Comparison of ENCODE assay signal across 8 cellular contexts in genomic region chr13:39616087-39616694, GRCh38. TPM values are rescaled to one million over a fixed set of nuclear protein-coding genes. Genes with fewer than 3 reads are reported as not detected.
DNase-seq lines count a peak whose midpoint lies in the region; ATAC-seq and TF ChIP-seq lines count a peak whose summit lies in the region.

No MANE protein-coding gene starts in this region.

- ATAC-seq in T-cell (replicated peaks in 1 of 4): peak; percentile 70 to 75 (median 74)

- H3K36me3 Mint-ChIP-seq in HFFc6 (ENCODE audit: low read depth): no peaks in the 10 kb centered on the region
- no peaks in the 10 kb centered on the region for H3K36me3 Mint-ChIP-seq in T-cell

- DNase-seq in DMS79 treated with DMSO at 0.1 percent for 48 hours (lab: John Stamatoyannopoulos, UW) (peak; percentile 62), DMS79 (lab: John Stamatoyannopoulos, UW) (no peak), HFFc6 (peak; percentile 58), NCI-H2029 treated with DMSO at 0.1 percent for 48 hours (lab: John Stamatoyannopoulos, UW) (peak; percentile 21), T-cell (peak in 22 of 34 experiments; percentile 7 to 40 (median 23)), lung microvascular endothelial cell (ENCODE audit: low read depth in 2 of 2) (peak; percentile 69 to 84), suprapubic skin (ENCODE audit: low spot score in 2 of 2) (no peak)
- peak; percentile 22 for DNase-seq in effector CD4-positive, alpha-beta T cell

- no peaks in the 10 kb centered on the region for H3K9me3 ChIP-seq in suprapubic skin

- H3K27ac Mint-ChIP-seq in HFFc6 (no peak overlapping the region), T-cell (no peak overlapping the region)

- H3K27ac ChIP-seq in suprapubic skin: no peak overlapping the region

- POLR2A ChIA-PET in T-cell (lab: Charles Lee): interaction anchor here in 1 of 2 donors (0.6 kb wide), 1 partner anchor 666 kb away, joined by 6 read pairs; no protein-coding TSS in a partner anchor

- H3K36me3 ChIP-seq in suprapubic skin: no peaks in the 10 kb centered on the region

- H3K4me1 ChIP-seq in suprapubic skin: no peaks in the 10 kb centered on the region

- no peak overlapping the region for H3K4me3 ChIP-seq in suprapubic skin

- peaks cover 17% of the 10 kb centered on the region for H3K27me3 Mint-ChIP-seq in HFFc6 (ENCODE audit: insufficient read depth)
- peaks cover 8 to 12% of the 10 kb centered on the region in 2 donors for H3K27me3 Mint-ChIP-seq in T-cell

- TF ChIP-seq POLR2A in suprapubic skin (IDR thresholded peaks at IDR 0.05): no peak

- no peak for TF ChIP-seq EP300 in suprapubic skin (IDR thresholded peaks at IDR 0.05)

- H3K9me3 Mint-ChIP-seq in HFFc6: no peaks in the 10 kb centered on the region
- no peaks in the 10 kb centered on the region for H3K9me3 Mint-ChIP-seq in T-cell

- CTCF ChIA-PET in T-cell (lab: Charles Lee): interaction anchor here (0.5 to 1.5 kb wide), 17 partner anchors 9 to 858 kb away, joined by 3 to 20 read pairs (median 4); no protein-coding TSS in a partner anchor

- H3K4me3 Mint-ChIP-seq in HFFc6 (no peak overlapping the region), T-cell (no peak overlapping the region)

- H3K4me1 Mint-ChIP-seq in HFFc6 (ENCODE audit: low read depth): no peaks in the 10 kb centered on the region
- no peaks in the 10 kb centered on the region for H3K4me1 Mint-ChIP-seq in T-cell

- 30% methylated on average over 10 of the region's 10 CpGs for WGBS in suprapubic skin

- peak; percentile 90 for TF ChIP-seq CTCF in HFFc6 (IDR thresholded peaks at IDR 0.05)
- TF ChIP-seq CTCF in suprapubic skin (IDR thresholded peaks at IDR 0.05): peak; percentile 52 to 83

- no peaks in the 10 kb centered on the region for H3K27me3 ChIP-seq in suprapubic skin

RNA-seq across cellular contexts. Expression of gene LHFPL6, which starts 13.2 kb away (rescaled TPM):
- 10 to 100 TPM; 57.5 to 75.3 (median 61.4) TPM for total RNA-seq in HFFc6 (2021; fragmentation: NEBNext Ultra II Directional; extraction: Animal tissue kit (Norgen Biotek cat#: 25700))
- under 1 TPM in 4 of 5 donors, not detected in 1; 0.16 to 0.46 (median 0.21) TPM for total RNA-seq in T-cell
- 26.4 and 72.6 TPM in 2 replicates for total RNA-seq in lung microvascular endothelial cell
- 10 to 100 TPM; 10.6 to 21.0 (median 15.6) TPM for total RNA-seq in suprapubic skin

RNA-seq across cellular contexts. Expression of gene COG6, which starts 39.3 kb away (rescaled TPM):
- total RNA-seq in HFFc6 (2021; fragmentation: NEBNext Ultra II Directional; extraction: Animal tissue kit (Norgen Biotek cat#: 25700)): 10 to 100 TPM; 43.1 to 56.0 (median 47.2) TPM
- total RNA-seq in T-cell (10 to 100 TPM; 28.4 to 31.7 (median 30.7) TPM), lung microvascular endothelial cell (12.0 and 13.9 TPM in 2 replicates), suprapubic skin (10 to 100 TPM; 14.8 to 28.2 (median 22.9) TPM)

Comparison
In these comparisons a context has a peak if more than half of its experiments do, and no peak if none do; other contexts are left out.
1. DNase-seq: peak in DMS79 treated with DMSO at 0.1 percent for 48 hours (single experiment), HFFc6 (single experiment), NCI-H2029 treated with DMSO at 0.1 percent for 48 hours (single experiment), T-cell (22 of 34), effector CD4-positive, alpha-beta T cell (single experiment) and lung microvascular endothelial cell (2 of 2); none in DMS79 (single experiment) and suprapubic skin (0 of 2).
2. RNA of gene LHFPL6, which starts 13.2 kb away (total RNA-seq): 26.4 to 72.6 TPM in lung microvascular endothelial cell, 57.5 to 75.3 TPM in HFFc6 and 10.6 to 21.0 TPM in suprapubic skin; 0.16 to 0.46 TPM in T-cell; every median in the first group is over 4 times any median in the second.